10 cellular contexts compared by ENCODE assay signal in genomic region chr1:113975211-113975895, GRCh38. TPM values are rescaled to one million over a fixed set of nuclear protein-coding genes. Genes with fewer than 3 reads are reported as not detected.
DNase-seq lines count a peak whose midpoint lies in the region; ATAC-seq and TF ChIP-seq lines count a peak whose summit lies in the region.
"Had no signal": no experiment of that assay in that cellular context is flagged by ENCODE, and none has a peak within 500 bp of the region (broad histone marks: within the 10 kb centered on the region; RNA-seq: fewer than 3 reads in every experiment).

No MANE protein-coding gene starts in this region.

- in situ Hi-C loops in GM23248 (cut with MboI): loop anchor here (25.0 kb wide), 1 partner anchor 312 kb away; no protein-coding TSS in a partner anchor

- H3K9ac ChIP-seq in GM23248 (no peak overlapping the region), skeletal muscle tissue (ENCODE audit: low read depth in 1 of 3, low read length in 3 of 3) (no peak overlapping the region)

- H3K27me3 ChIP-seq in GM23248 (replicated peaks; ENCODE audit: insufficient read depth): no peaks in the 10 kb centered on the region
- H3K27me3 ChIP-seq in skeletal muscle tissue (ENCODE audit: control insufficient read depth in 3 of 3, insufficient read depth in 3 of 3, low read length in 3 of 3): no peaks in the 10 kb centered on the region
- H3K27me3 ChIP-seq in hepatocyte: no peaks in the 10 kb centered on the region

- H3K4me2 ChIP-seq in GM23248 (ENCODE audit: unreplicated experiment): peak overlapping the region; percentile 23
- no peak overlapping the region for H3K4me2 ChIP-seq in hepatocyte

- peaks cover 10% of the 10 kb centered on the region for H3K36me3 ChIP-seq in GM23248 (ENCODE audit: low read depth)
- peaks cover 23 to 37% (median 32%) of the 10 kb centered on the region in 3 donors for H3K36me3 ChIP-seq in skeletal muscle tissue (ENCODE audit: control insufficient read depth in 3 of 3, insufficient read depth in 3 of 3, low read length in 3 of 3)
- no peaks in the 10 kb centered on the region for H3K36me3 ChIP-seq in hepatocyte (replicated peaks; ENCODE audit: insufficient read depth, low read depth)

- 60 to 63% methylated on average over 4 of the region's 4 CpGs for WGBS in GM23248 (ENCODE audit: low coverage in 1 of 2, low lambda C conversion rate in 2 of 2, missing lambda C conversion rate in 2 of 2), 2 experiments
- WGBS in hepatocyte (ENCODE audit: low lambda C conversion rate, missing lambda C conversion rate): 81% methylated on average over 4 of the region's 4 CpGs

- peak; percentile 64 for DNase-seq in GM23248
- DNase-seq in NOMO-1 treated with DMSO at 0.1 percent for 48 hours (lab: John Stamatoyannopoulos, UW; ENCODE audit: unreplicated experiment): peak; percentile 92
- DNase-seq in cardiac fibroblast (ENCODE audit: low read depth in 2 of 2): peak; percentile 45 to 55
- no peak for DNase-seq in cerebellar nuclear complex (lab: John Stamatoyannopoulos, UW)
- DNase-seq in hepatocyte (ENCODE audit: low spot score): no peak
- DNase-seq: erythroblast; stimulated activated CD4-positive, alpha-beta T cell treated with anti-CD3 and anti-CD28 coated beads, Interleukin-2, amount 100 ng/mL, for 48 hours had no signal

- H3K79me2 ChIP-seq in GM23248 (ENCODE audit: insufficient read depth) (peaks cover 6% of the 10 kb centered on the region), hepatocyte (peaks cover 2% of the 10 kb centered on the region)

- no peak for TF ChIP-seq CTCF in cardiac fibroblast (IDR thresholded peaks at IDR 0.05; ENCODE audit: low read depth, low read length)
- TF ChIP-seq CTCF in hepatocyte (IDR thresholded peaks at IDR 0.05; ENCODE audit: poor library complexity): no peak

- no peaks in the 10 kb centered on the region for H3K9me2 ChIP-seq in GM23248 (ENCODE audit: insufficient read depth)
- H3K9me2 ChIP-seq in hepatocyte (replicated peaks; ENCODE audit: insufficient read depth): no peaks in the 10 kb centered on the region

- H2AFZ ChIP-seq in GM23248 (no peak overlapping the region), hepatocyte (no peak overlapping the region)

- H3K9me3 ChIP-seq in GM23248 (ENCODE audit: low read depth) (no peaks in the 10 kb centered on the region), skeletal muscle tissue (ENCODE audit: control insufficient read depth in 3 of 3, low read length in 3 of 3) (no peaks in the 10 kb centered on the region), hepatocyte (ENCODE audit: low read depth) (no peaks in the 10 kb centered on the region)

- H3K4me1 ChIP-seq in GM23248 (ENCODE audit: insufficient read depth): peaks cover 49% of the 10 kb centered on the region
- H3K4me1 ChIP-seq in skeletal muscle tissue (ENCODE audit: control insufficient read depth in 3 of 3, insufficient read depth in 3 of 3, low read length in 3 of 3): peaks cover 25 to 40% (median 34%) of the 10 kb centered on the region in 3 donors
- peaks cover 18% of the 10 kb centered on the region for H3K4me1 ChIP-seq in hepatocyte (ENCODE audit: insufficient read depth)

- peak overlapping the region; percentile 18 for H3K27ac ChIP-seq in GM23248
- H3K27ac ChIP-seq in skeletal muscle tissue (ENCODE audit: low read depth, low read length): peak overlapping the region; percentile 2
- H3K27ac ChIP-seq in hepatocyte: no peak overlapping the region

- H3K4me3 ChIP-seq in GM23248 (no peak overlapping the region), cardiac fibroblast (replicated peaks in 1 of 2; ENCODE audit: low read depth in 2 of 2, low read length in 2 of 2) (no peak overlapping the region), skeletal muscle tissue (ENCODE audit: low read length in 3 of 3) (no peak overlapping the region), hepatocyte (no peak overlapping the region)
- H3K4me3 ChIP-seq: lung had no signal

- ATAC-seq in HG03457 (IDR thresholded peaks at IDR 0.05; ENCODE audit: unreplicated experiment): no peak

- no peaks in the 10 kb centered on the region for H4K20me1 ChIP-seq in GM23248 (ENCODE audit: insufficient read depth)
- no peaks in the 10 kb centered on the region for H4K20me1 ChIP-seq in hepatocyte (ENCODE audit: insufficient read depth, poor library complexity, severe bottlenecking)

- H3F3A ChIP-seq in GM23248 (ENCODE audit: insufficient read depth): peaks cover 49% of the 10 kb centered on the region

RNA-seq across cellular contexts. Expression of gene OLFML3, which starts 3.9 kb away (rescaled TPM):
- 156 and 168 TPM in 2 replicates for total RNA-seq in GM23248 (2014; rRNA removed; shearing (Covaris generic))
- 141 and 149 TPM in 2 replicates for polyA plus RNA-seq in GM23248 (2016; fragmentation: Nextera tagmentation; extraction: Ambion mirVana)
- 86.1 TPM for total RNA-seq in skeletal muscle tissue
- 441 and 460 TPM in 2 replicates for total RNA-seq in hepatocyte
- polyA plus RNA-seq in hepatocyte: 494 and 559 TPM in 2 replicates

RNA-seq across cellular contexts. Expression of gene HIPK1, which starts 46.2 kb away (rescaled TPM):
- total RNA-seq in GM23248 (2014; rRNA removed; shearing (Covaris generic)): 23.6 and 26.2 TPM in 2 replicates
- polyA plus RNA-seq in GM23248 (2016; fragmentation: Nextera tagmentation; extraction: Ambion mirVana): 6.1 and 7.6 TPM in 2 replicates
- 28.2 TPM for total RNA-seq in skeletal muscle tissue
- 31.6 and 34.1 TPM in 2 replicates for total RNA-seq in hepatocyte
- 8.7 and 12.1 TPM in 2 replicates for polyA plus RNA-seq in hepatocyte

Comparison
In these comparisons a context has a peak if more than half of its experiments do, and no peak if none do; other contexts are left out.
1. DNase-seq: peak in GM23248 (single experiment), NOMO-1 treated with DMSO at 0.1 percent for 48 hours (single experiment) and cardiac fibroblast (2 of 2); none in cerebellar nuclear complex (0 of 2) and hepatocyte (single experiment).